ENCODE assay signal across 8 cellular contexts in the genomic region with DNA sequence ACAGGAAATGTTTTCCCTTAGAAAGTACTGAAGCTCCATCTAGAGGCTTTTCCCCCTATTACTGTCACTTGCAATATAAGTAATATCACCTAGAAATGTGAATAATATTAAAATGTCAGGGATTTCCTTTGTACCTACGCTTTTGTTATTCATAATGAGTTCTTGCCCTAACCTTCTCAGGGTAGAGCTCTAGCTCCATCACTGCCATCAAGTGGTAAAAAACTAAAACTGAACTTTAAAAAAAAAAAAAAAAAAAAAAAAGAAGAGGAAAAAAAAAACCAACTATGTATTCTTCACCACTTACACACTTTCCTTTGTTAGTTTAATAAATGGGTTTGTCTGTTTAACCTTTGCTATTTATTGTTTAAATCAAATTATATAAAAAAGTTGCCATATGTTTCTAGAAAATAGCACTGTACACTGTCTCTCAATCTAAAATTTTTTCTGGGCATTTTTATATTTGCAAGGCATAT. TPM values are rescaled to one million over a fixed set of nuclear protein-coding genes. Genes with fewer than 3 reads are reported as not detected.
DNase-seq lines count a peak whose midpoint lies in the region; ATAC-seq and TF ChIP-seq lines count a peak whose summit lies in the region.

No MANE protein-coding gene starts in this region.

- no peaks in the 10 kb centered on the region for H3K27me3 ChIP-seq in body of pancreas
- no peaks in the 10 kb centered on the region for H3K27me3 ChIP-seq in sigmoid colon

- WGBS in body of pancreas, 2 donors: 0 to 8% methylated on average over 1 of the region's 1 CpG
- 6% methylated on average over 1 of the region's 1 CpG for WGBS in sigmoid colon, 2 donors

- no peak for ATAC-seq in body of pancreas

- TF ChIP-seq POLR2A in body of pancreas (IDR thresholded peaks at IDR 0.05): no peak
- TF ChIP-seq POLR2A in sigmoid colon (IDR thresholded peaks at IDR 0.05): no peak

- TF ChIP-seq CTCF in body of pancreas (IDR thresholded peaks at IDR 0.05): peak in 6 of 7 experiments; percentile 15 to 52 (median 28)
- no peak for TF ChIP-seq CTCF in sigmoid colon (IDR thresholded peaks at IDR 0.05)

- intact Hi-C loops in body of pancreas (cut with DNase I): no loop called here
- intact Hi-C loops in sigmoid colon (cut with DNase I): loop anchor here (10.0 kb wide), 1 partner anchor 459 kb away; no protein-coding TSS in a partner anchor

- H3K4me3 ChIP-seq in body of pancreas (no peak overlapping the region), sigmoid colon (no peak overlapping the region)

- DNase-seq in G401 (ENCODE audit: low spot score): peak; percentile 52
- DNase-seq in HCEC 1CT: peak; percentile 68
- peak; percentile 9 for DNase-seq in NCI-H2171 (lab: John Stamatoyannopoulos, UW)
- DNase-seq in body of pancreas: no peak
- DNase-seq in kidney tubule cell (ENCODE audit: low spot score): peak; percentile 64
- DNase-seq in sigmoid colon: no peak
- no peak for DNase-seq in nucleus accumbens (lab: John Stamatoyannopoulos, UW)
- no peak for DNase-seq in hypothalamus (lab: John Stamatoyannopoulos, UW)

- no peak for TF ChIP-seq EP300 in sigmoid colon (IDR thresholded peaks at IDR 0.05)

- no peaks in the 10 kb centered on the region for H3K4me1 ChIP-seq in body of pancreas
- peaks cover 0 to 12% (median 2%) of the 10 kb centered on the region in 4 donors for H3K4me1 ChIP-seq in sigmoid colon

- no peaks in the 10 kb centered on the region for H3K36me3 ChIP-seq in body of pancreas (replicated peaks in 1 of 2; ENCODE audit: insufficient read depth in 1 of 2, low read depth in 2 of 2)
- H3K36me3 ChIP-seq in sigmoid colon: no peaks in the 10 kb centered on the region

- in situ Hi-C loops in G401 (cut with HindIII; ENCODE audit: low sequenced_read_pairs): no loop called here

- H3K27ac ChIP-seq in body of pancreas (no peak overlapping the region), sigmoid colon (no peak overlapping the region)

- H3K9me3 ChIP-seq in body of pancreas (no peaks in the 10 kb centered on the region), sigmoid colon (no peaks in the 10 kb centered on the region)

RNA-seq across cellular contexts. Expression of a gene that starts 49.9 kb away (rescaled TPM):
- total RNA-seq in G401 (2014; rRNA removed; shearing (Covaris generic)): 143 and 147 TPM in 2 replicates
- total RNA-seq in body of pancreas (10 to 100 TPM; 45.7 to 90.3 TPM), sigmoid colon (100 to 1,000 TPM in 1 of 4 donors, 10 to 100 TPM in 3; 51.9 to 135 (median 74.3) TPM)
- 10 to 100 TPM in 2 of 3 donors, 1 to 10 TPM in 1; 9.9 to 20.0 (median 15.6) TPM for polyA plus RNA-seq in sigmoid colon

Comparison
In these comparisons a context has a peak if more than half of its experiments do, and no peak if none do; other contexts are left out.
1. DNase-seq: peak in G401 (single experiment), HCEC 1CT (single experiment), NCI-H2171 (single experiment) and kidney tubule cell (single experiment); none in body of pancreas (0 of 4), sigmoid colon (single experiment), nucleus accumbens (0 of 56) and hypothalamus (0 of 51).
2. CTCF ChIP-seq: peak in body of pancreas (6 of 7); none in sigmoid colon (0 of 4).